8 cellular contexts compared by ENCODE assay signal in genomic region chr6:33207569-33208088, GRCh38. TPM values are rescaled to one million over a fixed set of nuclear protein-coding genes. Genes with fewer than 3 reads are reported as not detected.
DNase-seq lines count a peak whose midpoint lies in the region; ATAC-seq, FAIRE-seq and TF ChIP-seq lines count a peak whose summit lies in the region.

No MANE protein-coding gene starts in this region.

- ATAC-seq in Right ventricle myocardium inferior: peak; percentile 26
- ATAC-seq in pancreas: peak; percentile 5 to 35 (median 22)

- H3K4me3 ChIP-seq in BJ (ENCODE audit: low read depth, low read length) (peak overlapping the region; percentile 84), pancreas (peak overlapping the region; percentile 62 to 86 (median 73))

- WGBS in pancreas, 2 donors: 1% methylated on average over 28 to 29 of the region's 29 CpGs

- DNase-seq in BJ (ENCODE audit: low read depth) (no peak), HK-2 (ENCODE audit: unreplicated experiment) (peak; percentile 67), Right ventricle myocardium inferior (ENCODE audit: missing footprints) (no peak), pancreas (peak; percentile 47 to 84 (median 62)), NOMO-1 treated with DMSO at 0.1 percent for 48 hours (lab: John Stamatoyannopoulos, UW; ENCODE audit: unreplicated experiment) (no peak), COLO829 (ENCODE audit: low spot score) (no peak), GDM1 (lab: John Stamatoyannopoulos, UW) (no peak)
- DNase-seq in activated T-helper 2 cell treated with anti-CD3 and anti-CD28 coated beads, Interferon-gamma antibody, Interleukin-2, Interleukin-4, amounts not matched to agents 10 μg/mL and 5 μg/mL and 100 μg/mL, durations not matched to agents 14 hours and 24 hours and 36 hours (ENCODE audit: low spot score): no peak

- no peaks in the 10 kb centered on the region for H3K9me3 Mint-ChIP-seq in activated T-helper 2 cell treated with anti-CD3 and anti-CD28 coated beads, Interferon-gamma antibody, Interleukin-2, Interleukin-4, amounts not matched to agents 10 μg/mL and 5 μg/mL and 100 μg/mL, durations not matched to agents 14 hours and 24 hours and 36 hours

- H3K36me3 ChIP-seq in BJ (ENCODE audit: control insufficient read depth, insufficient read depth, low read length) (peaks cover 23% of the 10 kb centered on the region), pancreas (peaks cover 0 to 21% (median 12%) of the 10 kb centered on the region in 3 donors)

- peak overlapping the region; percentile 92 for H3K27ac Mint-ChIP-seq in activated T-helper 2 cell treated with anti-CD3 and anti-CD28 coated beads, Interferon-gamma antibody, Interleukin-2, Interleukin-4, amounts not matched to agents 10 μg/mL and 5 μg/mL and 100 μg/mL, durations not matched to agents 14 hours and 24 hours and 36 hours

- no peak for FAIRE-seq in pancreas (lab: Jason Lieb, UNC)

- peaks cover 6 to 15% (median 7%) of the 10 kb centered on the region in 3 donors for H3K4me1 ChIP-seq in pancreas

- CTCF ChIA-PET in BJ (lab: Yijun Ruan, JAX): interaction anchor here (2.2 to 3.1 kb wide), 3 partner anchors 10 to 40 kb away, joined by 7 to 20 read pairs (median 11); no protein-coding TSS in a partner anchor

- peaks cover 48% of the 10 kb centered on the region for H3K36me3 Mint-ChIP-seq in activated T-helper 2 cell treated with anti-CD3 and anti-CD28 coated beads, Interferon-gamma antibody, Interleukin-2, Interleukin-4, amounts not matched to agents 10 μg/mL and 5 μg/mL and 100 μg/mL, durations not matched to agents 14 hours and 24 hours and 36 hours (ENCODE audit: low read depth)

- H3K4me1 Mint-ChIP-seq in activated T-helper 2 cell treated with anti-CD3 and anti-CD28 coated beads, Interferon-gamma antibody, Interleukin-2, Interleukin-4, amounts not matched to agents 10 μg/mL and 5 μg/mL and 100 μg/mL, durations not matched to agents 14 hours and 24 hours and 36 hours (ENCODE audit: low read depth): peaks cover 49% of the 10 kb centered on the region

- H3K4me3 Mint-ChIP-seq in activated T-helper 2 cell treated with anti-CD3 and anti-CD28 coated beads, Interferon-gamma antibody, Interleukin-2, Interleukin-4, amounts not matched to agents 10 μg/mL and 5 μg/mL and 100 μg/mL, durations not matched to agents 14 hours and 24 hours and 36 hours (ENCODE audit: low read depth): peak overlapping the region; percentile 88

- POLR2A ChIA-PET in BJ (lab: Charles Lee): no interaction called here

- H3K9me3 ChIP-seq in pancreas: no peaks in the 10 kb centered on the region

- peaks cover 7% of the 10 kb centered on the region for H3K27me3 Mint-ChIP-seq in activated T-helper 2 cell treated with anti-CD3 and anti-CD28 coated beads, Interferon-gamma antibody, Interleukin-2, Interleukin-4, amounts not matched to agents 10 μg/mL and 5 μg/mL and 100 μg/mL, durations not matched to agents 14 hours and 24 hours and 36 hours (ENCODE audit: low read depth)

- peak overlapping the region; percentile 81 to 94 (median 92) for H3K27ac ChIP-seq in pancreas

- H3K27me3 ChIP-seq in BJ (ENCODE audit: control insufficient read depth, insufficient read depth, low read length) (no peaks in the 10 kb centered on the region), pancreas (no peaks in the 10 kb centered on the region)

- intact Hi-C loops in activated T-helper 2 cell treated with anti-CD3 and anti-CD28 coated beads, Interferon-gamma antibody, Interleukin-2, Interleukin-4, amounts not matched to agents 10 μg/mL and 5 μg/mL and 100 μg/mL, durations not matched to agents 14 hours and 24 hours and 36 hours (cut with micrococcal nuclease): loop anchor here (5.0 to 10.0 kb wide), 2 partner anchors 185 to 363 kb away; partner anchors contain the start of genes KIFC1 and PSMB8
- intact Hi-C loops in Right ventricle myocardium inferior (cut with DNase I) (loop anchor here (2.0 to 10.0 kb wide), 2 partner anchors 41 to 1013 kb away; partner anchors contain the start of genes GPSM3 and PBX2), pancreas (cut with DNase I) (no loop called here)

- no peak for TF ChIP-seq CTCF in BJ (IDR thresholded peaks at IDR 0.05; ENCODE audit: insufficient read depth, low read depth, low read length)
- no peak for TF ChIP-seq CTCF in pancreas (IDR thresholded peaks at IDR 0.05)

RNA-seq across cellular contexts. Expression of gene RING1, which starts 0.7 kb away (rescaled TPM):
- polyA plus RNA-seq in BJ (2011; rRNA removed) (24.4 and 36.6 TPM in 2 replicates), pancreas (10 to 100 TPM; 47.4 to 57.6 TPM)
- polyA minus RNA-seq in BJ (2011; rRNA and poly(A)+ RNA removed): 15.1 and 25.0 TPM in 2 replicates
- total RNA-seq in activated T-helper 2 cell treated with anti-CD3 and anti-CD28 coated beads, Interferon-gamma antibody, Interleukin-2, Interleukin-4, amounts not matched to agents 10 μg/mL and 5 μg/mL and 100 μg/mL, durations not matched to agents 14 hours and 24 hours and 36 hours: 46.0 and 46.1 TPM in 2 replicates
- total RNA-seq in Right ventricle myocardium inferior (27.7 TPM), pancreas (10 to 100 TPM; 15.0 to 28.0 (median 20.1) TPM)

RNA-seq across cellular contexts. Expression of gene HSD17B8, which starts 3.2 kb away (rescaled TPM):
- polyA plus RNA-seq in BJ (2011; rRNA removed): 2.1 and 3.4 TPM in 2 replicates
- polyA minus RNA-seq in BJ (2011; rRNA and poly(A)+ RNA removed): 0.41 and 0.47 TPM in 2 replicates
- total RNA-seq in activated T-helper 2 cell treated with anti-CD3 and anti-CD28 coated beads, Interferon-gamma antibody, Interleukin-2, Interleukin-4, amounts not matched to agents 10 μg/mL and 5 μg/mL and 100 μg/mL, durations not matched to agents 14 hours and 24 hours and 36 hours: 14.7 and 18.2 TPM in 2 replicates
- 25.0 TPM for total RNA-seq in Right ventricle myocardium inferior
- 10 to 100 TPM; 20.9 to 47.3 (median 31.4) TPM for total RNA-seq in pancreas
- polyA plus RNA-seq in pancreas: 10 to 100 TPM; 36.2 to 47.4 TPM

RNA-seq across cellular contexts. Expression of gene SLC39A7, which starts 7.0 kb away (rescaled TPM):
- polyA plus RNA-seq in BJ (2011; rRNA removed) (116 and 151 TPM in 2 replicates), pancreas (100 to 1,000 TPM in 1 of 2 donors, 10 to 100 TPM in 1; 53.9 to 111 TPM)
- 55.6 and 60.2 TPM in 2 replicates for polyA minus RNA-seq in BJ (2011; rRNA and poly(A)+ RNA removed)
- 63.8 and 69.6 TPM in 2 replicates for total RNA-seq in activated T-helper 2 cell treated with anti-CD3 and anti-CD28 coated beads, Interferon-gamma antibody, Interleukin-2, Interleukin-4, amounts not matched to agents 10 μg/mL and 5 μg/mL and 100 μg/mL, durations not matched to agents 14 hours and 24 hours and 36 hours
- total RNA-seq in Right ventricle myocardium inferior (55.4 TPM), pancreas (10 to 100 TPM; 41.6 to 87.5 (median 64.5) TPM)

RNA-seq across cellular contexts. Expression of gene RXRB, which starts 7.2 kb away (rescaled TPM):
- polyA plus RNA-seq in BJ (2011; rRNA removed) (51.3 and 67.9 TPM in 2 replicates), pancreas (10 to 100 TPM; 48.8 to 68.3 TPM)
- polyA minus RNA-seq in BJ (2011; rRNA and poly(A)+ RNA removed): 33.7 and 56.1 TPM in 2 replicates
- total RNA-seq in activated T-helper 2 cell treated with anti-CD3 and anti-CD28 coated beads, Interferon-gamma antibody, Interleukin-2, Interleukin-4, amounts not matched to agents 10 μg/mL and 5 μg/mL and 100 μg/mL, durations not matched to agents 14 hours and 24 hours and 36 hours: 47.8 and 50.0 TPM in 2 replicates
- total RNA-seq in Right ventricle myocardium inferior (39.3 TPM), pancreas (10 to 100 TPM; 20.1 to 30.9 (median 21.9) TPM)

RNA-seq across cellular contexts. Expression of gene COL11A2, which starts 15.4 kb away (rescaled TPM):
- polyA plus RNA-seq in BJ (2011; rRNA removed) (0.55 and 0.91 TPM in 2 replicates), pancreas (1 to 10 TPM; 2.9 to 3.1 TPM)
- polyA minus RNA-seq in BJ (2011; rRNA and poly(A)+ RNA removed): not detected in 2 replicates
- total RNA-seq in activated T-helper 2 cell treated with anti-CD3 and anti-CD28 coated beads, Interferon-gamma antibody, Interleukin-2, Interleukin-4, amounts not matched to agents 10 μg/mL and 5 μg/mL and 100 μg/mL, durations not matched to agents 14 hours and 24 hours and 36 hours: 0.34 and 0.37 TPM in 2 replicates
- total RNA-seq in Right ventricle myocardium inferior (1.1 TPM), pancreas (under 1 TPM; 0.15 to 0.75 (median 0.36) TPM)

Comparison
In these comparisons a context has a peak if more than half of its experiments do, and no peak if none do; other contexts are left out.
1. DNase-seq: peak in HK-2 (single experiment) and pancreas (6 of 6); none in BJ (single experiment), activated T-helper 2 cell treated with anti-CD3 and anti-CD28 coated beads, Interferon-gamma antibody, Interleukin-2, Interleukin-4, amounts not matched to agents 10 μg/mL and 5 μg/mL and 100 μg/mL, durations not matched to agents 14 hours and 24 hours and 36 hours (single experiment), Right ventricle myocardium inferior (single experiment), NOMO-1 treated with DMSO at 0.1 percent for 48 hours (single experiment), COLO829 (single experiment) and GDM1 (single experiment).
2. intact Hi-C loops: an anchor here in activated T-helper 2 cell treated with anti-CD3 and anti-CD28 coated beads, Interferon-gamma antibody, Interleukin-2, Interleukin-4, amounts not matched to agents 10 μg/mL and 5 μg/mL and 100 μg/mL, durations not matched to agents 14 hours and 24 hours and 36 hours (5.0 to 10.0 kb wide) and Right ventricle myocardium inferior (2.0 to 10.0 kb wide); none called in pancreas.